Comparison of ENCODE assay signal across 10 cellular contexts in genomic region chr10:133438711-133439273, GRCh38. TPM values are rescaled to one million over a fixed set of nuclear protein-coding genes. Genes with fewer than 3 reads are reported as not detected.
DNase-seq lines count a peak whose midpoint lies in the region; ATAC-seq and TF ChIP-seq lines count a peak whose summit lies in the region.
"Had no signal": no experiment of that assay in that cellular context is flagged by ENCODE, and none has a peak within 500 bp of the region (broad histone marks: within the 10 kb centered on the region; RNA-seq: fewer than 3 reads in every experiment).

No MANE protein-coding gene starts in this region.

- intact Hi-C loops in activated CD8-positive, alpha-beta T cell treated with anti-CD3 and anti-CD28 coated beads for 36 hours (cut with micrococcal nuclease) = loop anchor here (5.0 kb wide), 2 partner anchors 59 to 134 kb away; no protein-coding TSS in a partner anchor

- no peak overlapping the region for H3K9ac ChIP-seq in neural progenitor cell

- no peaks in the 10 kb centered on the region for H3K9me3 Mint-ChIP-seq in activated CD8-positive, alpha-beta T cell treated with anti-CD3 and anti-CD28 coated beads for 36 hours
- H3K9me3 Mint-ChIP-seq in neural progenitor cell = peaks cover 29% of the 10 kb centered on the region

- peaks cover 9% of the 10 kb centered on the region for H3K27me3 Mint-ChIP-seq in activated CD8-positive, alpha-beta T cell treated with anti-CD3 and anti-CD28 coated beads for 36 hours
- peaks cover 7% of the 10 kb centered on the region for H3K27me3 Mint-ChIP-seq in neural progenitor cell (ENCODE audit: insufficient read depth, low read depth)

- no peak overlapping the region for H2AFZ ChIP-seq in neural progenitor cell (replicated peaks)

- ATAC-seq in activated CD8-positive, alpha-beta T cell treated with anti-CD3 and anti-CD28 coated beads for 36 hours = peak; percentile 45

- no peaks in the 10 kb centered on the region for H3K4me1 ChIP-seq in neural progenitor cell

- H3K4me3 Mint-ChIP-seq in activated CD8-positive, alpha-beta T cell treated with anti-CD3 and anti-CD28 coated beads for 36 hours = no peak overlapping the region
- no peak overlapping the region for H3K4me3 Mint-ChIP-seq in neural progenitor cell
- H3K4me3 Mint-ChIP-seq: naive B cell had no signal

- no peak overlapping the region for H3K27ac ChIP-seq in neural progenitor cell

- POLR2A ChIA-PET in activated CD8-positive, alpha-beta T cell treated with anti-CD3 and anti-CD28 coated beads for 36 hours (lab: Charles Lee) = interaction anchor here (1.3 kb wide), 1 partner anchor 51 kb away, joined by 3 read pairs; no protein-coding TSS in a partner anchor

- H3K9me3 ChIP-seq in neural progenitor cell (ENCODE audit: low read depth) = no peaks in the 10 kb centered on the region

- peaks cover 18% of the 10 kb centered on the region for H3K4me1 Mint-ChIP-seq in activated CD8-positive, alpha-beta T cell treated with anti-CD3 and anti-CD28 coated beads for 36 hours (ENCODE audit: low read depth)
- H3K4me1 Mint-ChIP-seq in neural progenitor cell = no peaks in the 10 kb centered on the region

- DNase-seq in activated CD8-positive, alpha-beta memory T cell treated with anti-CD3 and anti-CD28 coated beads for 24 hours = peak; percentile 56
- DNase-seq in activated CD8-positive, alpha-beta memory T cell treated with anti-CD3 and anti-CD28 coated beads, Interleukin-2, amount 50 U/mL, for 4 hours = no peak
- DNase-seq in HT1080 (ENCODE audit: low read depth) (peak; percentile 57), neural progenitor cell (ENCODE audit: low spot score) (no peak), medulla oblongata (ENCODE audit: extremely low spot score) (no peak), iPS-NIHi11 (ENCODE audit: low spot score) (no peak), ecto neural progenitor cell (ENCODE audit: low spot score) (no peak)
- DNase-seq in activated CD8-positive, alpha-beta T cell treated with anti-CD3 and anti-CD28 coated beads for 36 hours = peak; percentile 41
- DNase-seq: activated T-cell treated with anti-CD3 and anti-CD28 coated beads, Interleukin-2, amount 50 U/mL, for 1 hour; naive B cell had no signal

- CTCF ChIA-PET in activated CD8-positive, alpha-beta T cell treated with anti-CD3 and anti-CD28 coated beads for 36 hours (lab: Charles Lee) = interaction anchor here (0.5 to 3.0 kb wide), 27 partner anchors 8 to 178 kb away, joined by 3 to 29 read pairs (median 5); no protein-coding TSS in a partner anchor

- no peaks in the 10 kb centered on the region for H3K79me2 ChIP-seq in neural progenitor cell (ENCODE audit: low read depth)

- H3K36me3 ChIP-seq in neural progenitor cell = no peaks in the 10 kb centered on the region

- no peak overlapping the region for H3K4me3 ChIP-seq in neural progenitor cell

- H3K36me3 Mint-ChIP-seq in activated CD8-positive, alpha-beta T cell treated with anti-CD3 and anti-CD28 coated beads for 36 hours (ENCODE audit: low read depth) = no peaks in the 10 kb centered on the region
- peaks cover 2% of the 10 kb centered on the region for H3K36me3 Mint-ChIP-seq in neural progenitor cell

- TF ChIP-seq CTCF in activated CD8-positive, alpha-beta T cell treated with anti-CD3 and anti-CD28 coated beads for 36 hours (IDR thresholded peaks at IDR 0.05) = peak; percentile 57
- peak; percentile 9 for TF ChIP-seq CTCF in neural progenitor cell (IDR thresholded peaks at IDR 0.05)

- no peaks in the 10 kb centered on the region for H3K27me3 ChIP-seq in neural progenitor cell

- no peak overlapping the region for H3K27ac Mint-ChIP-seq in activated CD8-positive, alpha-beta T cell treated with anti-CD3 and anti-CD28 coated beads for 36 hours
- no peak overlapping the region for H3K27ac Mint-ChIP-seq in neural progenitor cell
- H3K27ac Mint-ChIP-seq: naive B cell had no signal

- no peak overlapping the region for H3K4me2 ChIP-seq in neural progenitor cell

- H4K20me1 ChIP-seq in neural progenitor cell (ENCODE audit: low read depth) = no peaks in the 10 kb centered on the region

- H3F3A ChIP-seq in neural progenitor cell (ENCODE audit: low read depth) = no peaks in the 10 kb centered on the region

RNA-seq across cellular contexts. Expression of gene SPRN, which starts 14.4 kb away (rescaled TPM):
- not detected in 2 replicates for total RNA-seq in HT1080 (2014; rRNA removed; shearing (Covaris generic))
- not detected in 2 replicates for polyA plus RNA-seq in HT1080 (2015; cell fraction: cytosol; rRNA removed)
- not detected in 2 replicates for polyA plus RNA-seq in HT1080 (2015; cell fraction: nucleus; rRNA removed)
- total RNA-seq in activated CD8-positive, alpha-beta T cell treated with anti-CD3 and anti-CD28 coated beads for 36 hours = not detected
- 0.06 and 0.12 TPM in 2 replicates for total RNA-seq in neural progenitor cell (ENCODE audit: low replicate concordance)

RNA-seq across cellular contexts. Expression of gene SCART1, which starts 15.0 kb away (rescaled TPM):
- total RNA-seq in HT1080 (2014; rRNA removed; shearing (Covaris generic)) = 0.80 and 1.3 TPM in 2 replicates
- 0.14 and 0.42 TPM in 2 replicates for polyA plus RNA-seq in HT1080 (2015; cell fraction: cytosol; rRNA removed)
- 9.2 and 11.7 TPM in 2 replicates for polyA plus RNA-seq in HT1080 (2015; cell fraction: nucleus; rRNA removed)
- total RNA-seq in activated CD8-positive, alpha-beta T cell treated with anti-CD3 and anti-CD28 coated beads for 36 hours = 1 to 10 TPM; 2.8 to 2.9 TPM
- 0.49 and 1.1 TPM in 2 replicates for total RNA-seq in neural progenitor cell (ENCODE audit: low replicate concordance)

RNA-seq across cellular contexts. Expression of gene MTG1, which starts 44.8 kb away (rescaled TPM):
- total RNA-seq in HT1080 (2014; rRNA removed; shearing (Covaris generic)) = 54.1 and 55.6 TPM in 2 replicates
- polyA plus RNA-seq in HT1080 (2015; cell fraction: cytosol; rRNA removed) = 33.9 and 38.9 TPM in 2 replicates
- polyA plus RNA-seq in HT1080 (2015; cell fraction: nucleus; rRNA removed) = 94.2 and 105 TPM in 2 replicates
- 10 to 100 TPM; 45.7 to 48.9 TPM for total RNA-seq in activated CD8-positive, alpha-beta T cell treated with anti-CD3 and anti-CD28 coated beads for 36 hours
- 28.0 and 28.8 TPM in 2 replicates for total RNA-seq in neural progenitor cell (ENCODE audit: low replicate concordance)

RNA-seq across cellular contexts. Expression of gene PAOX, which starts 59.7 kb away (rescaled TPM):
- total RNA-seq in HT1080 (2014; rRNA removed; shearing (Covaris generic)) = 0.43 and 0.70 TPM in 2 replicates
- polyA plus RNA-seq in HT1080 (2015; cell fraction: cytosol; rRNA removed) = 0.69 and 1.1 TPM in 2 replicates
- polyA plus RNA-seq in HT1080 (2015; cell fraction: nucleus; rRNA removed) = 2.1 and 2.2 TPM in 2 replicates
- 1 to 10 TPM; 4.2 to 4.6 TPM for total RNA-seq in activated CD8-positive, alpha-beta T cell treated with anti-CD3 and anti-CD28 coated beads for 36 hours
- total RNA-seq in neural progenitor cell (ENCODE audit: low replicate concordance) = 4.6 and 8.2 TPM in 2 replicates

Comparison
In these comparisons a context has a peak if more than half of its experiments do, and no peak if none do; other contexts are left out.
1. DNase-seq: peak in activated CD8-positive, alpha-beta memory T cell treated with anti-CD3 and anti-CD28 coated beads for 24 hours (single experiment), HT1080 (single experiment) and activated CD8-positive, alpha-beta T cell treated with anti-CD3 and anti-CD28 coated beads for 36 hours (single experiment); none in activated CD8-positive, alpha-beta memory T cell treated with anti-CD3 and anti-CD28 coated beads, Interleukin-2, amount 50 U/mL, for 4 hours (single experiment), neural progenitor cell (single experiment), medulla oblongata (single experiment), iPS-NIHi11 (single experiment) and ecto neural progenitor cell (single experiment).